ENCODE assay signal across 1 cellular context in genomic region chr19:35963514-35963913, GRCh38.
A peak's percentile ranks its signal among the peaks of the same experiment; 100 is the strongest.
TF ChIP-seq lines count a peak whose summit lies in the region.

No MANE protein-coding gene starts in this region.

TF ChIP-seq in A549, 52 proteins besides CTCF, POLR2A, EP300 and RAD21 (continued from another document):
- TF ChIP-seq, protein P1, sequence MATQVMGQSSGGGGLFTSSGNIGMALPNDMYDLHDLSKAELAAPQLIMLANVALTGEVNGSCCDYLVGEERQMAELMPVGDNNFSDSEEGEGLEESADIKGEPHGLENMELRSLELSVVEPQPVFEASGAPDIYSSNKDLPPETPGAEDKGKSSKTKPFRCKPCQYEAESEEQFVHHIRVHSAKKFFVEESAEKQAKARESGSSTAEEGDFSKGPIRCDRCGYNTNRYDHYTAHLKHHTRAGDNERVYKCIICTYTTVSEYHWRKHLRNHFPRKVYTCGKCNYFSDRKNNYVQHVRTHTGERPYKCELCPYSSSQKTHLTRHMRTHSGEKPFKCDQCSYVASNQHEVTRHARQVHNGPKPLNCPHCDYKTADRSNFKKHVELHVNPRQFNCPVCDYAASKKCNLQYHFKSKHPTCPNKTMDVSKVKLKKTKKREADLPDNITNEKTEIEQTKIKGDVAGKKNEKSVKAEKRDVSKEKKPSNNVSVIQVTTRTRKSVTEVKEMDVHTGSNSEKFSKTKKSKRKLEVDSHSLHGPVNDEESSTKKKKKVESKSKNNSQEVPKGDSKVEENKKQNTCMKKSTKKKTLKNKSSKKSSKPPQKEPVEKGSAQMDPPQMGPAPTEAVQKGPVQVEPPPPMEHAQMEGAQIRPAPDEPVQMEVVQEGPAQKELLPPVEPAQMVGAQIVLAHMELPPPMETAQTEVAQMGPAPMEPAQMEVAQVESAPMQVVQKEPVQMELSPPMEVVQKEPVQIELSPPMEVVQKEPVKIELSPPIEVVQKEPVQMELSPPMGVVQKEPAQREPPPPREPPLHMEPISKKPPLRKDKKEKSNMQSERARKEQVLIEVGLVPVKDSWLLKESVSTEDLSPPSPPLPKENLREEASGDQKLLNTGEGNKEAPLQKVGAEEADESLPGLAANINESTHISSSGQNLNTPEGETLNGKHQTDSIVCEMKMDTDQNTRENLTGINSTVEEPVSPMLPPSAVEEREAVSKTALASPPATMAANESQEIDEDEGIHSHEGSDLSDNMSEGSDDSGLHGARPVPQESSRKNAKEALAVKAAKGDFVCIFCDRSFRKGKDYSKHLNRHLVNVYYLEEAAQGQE (IDR thresholded peaks at IDR 0.05): peak; percentile 98
- TF ChIP-seq FOXS1 (CRISPR knock-in tag; IDR thresholded peaks at IDR 0.05) (0 out of 2 replicates have a peak, but pooled peaks have one; percentile 23), CHD4 (IDR thresholded peaks at IDR 0.05; ENCODE audit: borderline replicate concordance) (no peak), NPAS2 (CRISPR knock-in tag; IDR thresholded peaks at IDR 0.05; ENCODE audit: borderline replicate concordance) (no peak), HOXB13 (CRISPR knock-in tag; IDR thresholded peaks at IDR 0.05; ENCODE audit: low read depth) (peak; percentile 81; the same call in 1 of the 2 replicates), EHMT2 (IDR thresholded peaks at IDR 0.05; ENCODE audit: low read depth) (peak; percentile 76)
